36 cellular contexts compared by ENCODE assay signal in the genomic region with DNA sequence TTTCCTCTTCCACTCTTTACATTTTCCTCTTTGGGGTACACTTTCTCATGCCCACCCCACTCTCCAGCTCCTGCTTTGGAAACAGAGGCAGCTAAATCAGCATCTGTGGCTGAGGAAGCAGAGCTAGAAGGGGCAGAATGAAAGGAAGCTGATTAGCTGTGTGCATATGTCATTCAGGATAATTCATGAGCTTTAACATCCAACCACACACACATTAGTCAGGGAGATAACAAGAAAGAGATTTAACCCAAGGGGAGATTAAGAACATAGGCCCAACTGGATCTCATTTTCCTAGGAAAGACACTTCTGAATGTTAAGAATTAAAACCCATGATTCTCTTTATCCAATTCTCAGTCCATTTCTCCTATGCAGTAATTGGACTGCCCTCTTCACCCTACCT.
"Had no signal": no experiment of that assay in that cellular context is flagged by ENCODE, and none has a peak within 500 bp of the region (broad histone marks: within the 10 kb centered on the region; RNA-seq: fewer than 3 reads in every experiment).

No MANE protein-coding gene starts in this region.

- H3K9me3 Mint-ChIP-seq: activated CD4-positive, alpha-beta memory T cell treated with anti-CD3 and anti-CD28 coated beads, Interleukin-2, amount 10 ng/mL, durations not matched to agents 7 days and 5 days; activated CD4-positive, alpha-beta T cell treated with anti-CD3 and anti-CD28 coated beads, Interleukin-2, amount 10 ng/mL, durations not matched to agents 7 days and 5 days; activated naive CD4-positive, alpha-beta T cell treated with anti-CD3 and anti-CD28 coated beads, Interleukin-2, amount 50 U/mL, for 24 hours; activated naive CD8-positive, alpha-beta T cell treated with anti-CD3 and anti-CD28 coated beads, Interleukin-2, amount 50 U/mL, for 24 hours; activated T-cell treated with anti-CD3 and anti-CD28 coated beads, Interleukin-2, amount 50 U/mL, for 4 hours; activated T-helper 2 cell treated with anti-CD3 and anti-CD28 coated beads, Interferon-gamma antibody, Interleukin-2, Interleukin-4, amounts not matched to agents 10 μg/mL and 5 μg/mL and 100 μg/mL, durations not matched to agents 14 hours and 24 hours and 36 hours; stimulated activated naive CD8-positive, alpha-beta T cell treated with anti-CD3 and anti-CD28 coated beads, Interleukin-15, amount 100 ng/mL, for 72 hours; T-helper 1 cell treated with Interleukin-12 subunit alpha and Interleukin-12 subunit beta and Interleukin-4 antibody, amounts not matched to agents 30 μg/mL and 1 μg/mL, for 36 hours had no signal

- H3K4me1 Mint-ChIP-seq: activated CD4-positive, alpha-beta memory T cell treated with anti-CD3 and anti-CD28 coated beads, Interleukin-2, amount 10 ng/mL, durations not matched to agents 7 days and 5 days; activated CD4-positive, alpha-beta T cell treated with anti-CD3 and anti-CD28 coated beads, Interleukin-2, amount 10 ng/mL, durations not matched to agents 7 days and 5 days; activated naive CD4-positive, alpha-beta T cell treated with anti-CD3 and anti-CD28 coated beads, Interleukin-2, amount 50 U/mL, for 24 hours; activated naive CD8-positive, alpha-beta T cell treated with anti-CD3 and anti-CD28 coated beads, Interleukin-2, amount 50 U/mL, for 24 hours; stimulated activated memory B cell treated with anti-CD40 and anti-IgM and Interleukin-4, amounts not matched to agents 10 μg/mL and 1 μg/mL and 100 μg/mL, for 72 hours; stimulated activated naive CD8-positive, alpha-beta T cell treated with anti-CD3 and anti-CD28 coated beads, Interleukin-15, amount 100 ng/mL, for 72 hours had no signal

- H3K27ac Mint-ChIP-seq: activated CD4-positive, alpha-beta memory T cell treated with anti-CD3 and anti-CD28 coated beads, Interleukin-2, amount 10 ng/mL, durations not matched to agents 7 days and 5 days; activated CD4-positive, alpha-beta T cell treated with anti-CD3 and anti-CD28 coated beads, Interleukin-2, amount 10 ng/mL, durations not matched to agents 7 days and 5 days; activated naive CD4-positive, alpha-beta T cell treated with anti-CD3 and anti-CD28 coated beads, Interleukin-2, amount 50 U/mL, for 24 hours; activated naive CD8-positive, alpha-beta T cell treated with anti-CD3 and anti-CD28 coated beads, Interleukin-2, amount 50 U/mL, for 24 hours; activated T-helper 2 cell treated with anti-CD3 and anti-CD28 coated beads, Interferon-gamma antibody, Interleukin-2, Interleukin-4, amounts not matched to agents 10 μg/mL and 5 μg/mL and 100 μg/mL, durations not matched to agents 14 hours and 24 hours and 36 hours; natural killer cell treated with Interleukin-12 subunit alpha and Interleukin-12 subunit beta and Interleukin-15 and Interleukin-18, amount 100 ng/mL, for 72 hours; progenitor cell of endocrine pancreas; stimulated activated memory B cell treated with anti-CD40 and anti-IgM and Interleukin-4, amounts not matched to agents 10 μg/mL and 1 μg/mL and 100 μg/mL, for 72 hours; stimulated activated naive CD8-positive, alpha-beta T cell treated with anti-CD3 and anti-CD28 coated beads, Interleukin-15, amount 100 ng/mL, for 72 hours; T-helper 1 cell treated with Interleukin-12 subunit alpha and Interleukin-12 subunit beta and Interleukin-4 antibody, amounts not matched to agents 30 μg/mL and 1 μg/mL, for 36 hours had no signal

- DNase-seq: activated CD4-positive, alpha-beta memory T cell treated with anti-CD3 and anti-CD28 coated beads, Interleukin-2, amount 10 ng/mL, durations not matched to agents 7 days and 5 days; activated CD4-positive, alpha-beta T cell treated with anti-CD3 and anti-CD28 coated beads, Interleukin-2, amount 10 ng/mL, durations not matched to agents 7 days and 5 days; activated CD4-positive, CD25-positive, alpha-beta regulatory T cell treated with anti-CD3 and anti-CD28 coated beads, Interleukin-2, amount 50 U/mL, for 72 hours; activated CD8-positive, alpha-beta memory T cell treated with anti-CD3 and anti-CD28 coated beads, Interleukin-2, amount 50 U/mL, for 48 hours; activated naive CD8-positive, alpha-beta T cell treated with anti-CD3 and anti-CD28 coated beads, Interleukin-2, amount 50 U/mL, for 24 hours; activated T-cell treated with anti-CD3 and anti-CD28 coated beads, Interleukin-2, amount 50 U/mL, for 4 hours; body of pancreas; effector CD8-positive, alpha-beta T cell; esophagus squamous epithelium; gastrocnemius medialis; glutamatergic neuron; islet precursor cell; left ventricle myocardium inferior; mucosa of descending colon; ovary; sigmoid colon; stimulated activated CD4-positive, alpha-beta T cell treated with anti-CD3 and anti-CD28 coated beads, Interleukin-1b, Interleukin-23, amount 100 ng/mL, for 48 hours; stimulated activated CD4-positive, alpha-beta T cell treated with anti-CD3 and anti-CD28 coated beads, Interleukin-4, amount 100 ng/mL, for 4 hours; stimulated activated CD8-positive, alpha-beta memory T cell treated with anti-CD3 and anti-CD28 coated beads, Interleukin-4, amount 100 ng/mL, for 48 hours; stimulated activated naive CD8-positive, alpha-beta T cell treated with anti-CD3 and anti-CD28 coated beads, Interleukin-15, amount 100 ng/mL, for 72 hours; T-helper 9 cell; thyroid gland; upper lobe of left lung; WERI-Rb-1 had no signal

- H3K27ac ChIP-seq: body of pancreas, epithelial cell of prostate, esophagus squamous epithelium, gastrocnemius medialis, left ventricle myocardium inferior, ovary, sigmoid colon, thyroid gland, upper lobe of left lung, vagina, WERI-Rb-1 had no signal

- H3K36me3 ChIP-seq: esophagus squamous epithelium, gastrocnemius medialis, left ventricle myocardium inferior, ovary, sigmoid colon, thyroid gland, upper lobe of left lung, vagina, WERI-Rb-1 had no signal

- FAIRE-seq: colon, endometrium had no signal

- H3K4me2 ChIP-seq: smooth muscle cell had no signal

- H3K27me3 ChIP-seq: body of pancreas, esophagus squamous epithelium, gastrocnemius medialis, ovary, sigmoid colon, thyroid gland, upper lobe of left lung, vagina had no signal

- H3K36me3 Mint-ChIP-seq: activated naive CD4-positive, alpha-beta T cell treated with anti-CD3 and anti-CD28 coated beads, Interleukin-2, amount 50 U/mL, for 24 hours; natural killer cell treated with Interleukin-12 subunit alpha and Interleukin-12 subunit beta and Interleukin-15 and Interleukin-18, amount 100 ng/mL, for 72 hours; stimulated activated memory B cell treated with anti-CD40 and anti-IgM and Interleukin-4, amounts not matched to agents 10 μg/mL and 1 μg/mL and 100 μg/mL, for 72 hours had no signal

- H3K4me3 Mint-ChIP-seq: activated CD4-positive, alpha-beta memory T cell treated with anti-CD3 and anti-CD28 coated beads, Interleukin-2, amount 10 ng/mL, durations not matched to agents 7 days and 5 days; activated CD4-positive, alpha-beta T cell treated with anti-CD3 and anti-CD28 coated beads, Interleukin-2, amount 10 ng/mL, durations not matched to agents 7 days and 5 days; activated naive CD4-positive, alpha-beta T cell treated with anti-CD3 and anti-CD28 coated beads, Interleukin-2, amount 50 U/mL, for 24 hours; activated naive CD8-positive, alpha-beta T cell treated with anti-CD3 and anti-CD28 coated beads, Interleukin-2, amount 50 U/mL, for 24 hours; activated T-cell treated with anti-CD3 and anti-CD28 coated beads, Interleukin-2, amount 50 U/mL, for 4 hours; natural killer cell treated with Interleukin-12 subunit alpha and Interleukin-12 subunit beta and Interleukin-15 and Interleukin-18, amount 100 ng/mL, for 72 hours; stimulated activated memory B cell treated with anti-CD40 and anti-IgM and Interleukin-4, amounts not matched to agents 10 μg/mL and 1 μg/mL and 100 μg/mL, for 72 hours; stimulated activated naive CD8-positive, alpha-beta T cell treated with anti-CD3 and anti-CD28 coated beads, Interleukin-15, amount 100 ng/mL, for 72 hours; T-helper 1 cell treated with Interleukin-12 subunit alpha and Interleukin-12 subunit beta and Interleukin-4 antibody, amounts not matched to agents 30 μg/mL and 1 μg/mL, for 36 hours had no signal

- H3K9me3 ChIP-seq: body of pancreas, esophagus squamous epithelium, gastrocnemius medialis, left ventricle myocardium inferior, mucosa of descending colon, ovary, thyroid gland, upper lobe of left lung, vagina had no signal

- H3K4me3 ChIP-seq: body of pancreas, esophagus squamous epithelium, gastrocnemius medialis, left ventricle myocardium inferior, lung, mucosa of descending colon, ovary, sigmoid colon, smooth muscle cell, thyroid gland, upper lobe of left lung, vagina had no signal

- H3K27me3 Mint-ChIP-seq: activated CD4-positive, alpha-beta memory T cell treated with anti-CD3 and anti-CD28 coated beads, Interleukin-2, amount 10 ng/mL, durations not matched to agents 7 days and 5 days; activated CD4-positive, alpha-beta T cell treated with anti-CD3 and anti-CD28 coated beads, Interleukin-2, amount 10 ng/mL, durations not matched to agents 7 days and 5 days; stimulated activated memory B cell treated with anti-CD40 and anti-IgM and Interleukin-4, amounts not matched to agents 10 μg/mL and 1 μg/mL and 100 μg/mL, for 72 hours had no signal

- H3K4me1 ChIP-seq: body of pancreas, esophagus squamous epithelium, gastrocnemius medialis, left ventricle myocardium inferior, sigmoid colon, thyroid gland, upper lobe of left lung, vagina had no signal
